18 cellular contexts compared by ENCODE assay signal in genomic region chr9:136756134-136756438, GRCh38. TPM values are rescaled to one million over a fixed set of nuclear protein-coding genes. Genes with fewer than 3 reads are reported as not detected.
"Had no signal": no experiment of that assay in that cellular context is flagged by ENCODE, and none has a peak within 500 bp of the region (broad histone marks: within the 10 kb centered on the region; RNA-seq: fewer than 3 reads in every experiment).

No MANE protein-coding gene starts in this region.

- H3K27ac ChIP-seq: foreskin keratinocyte, hepatocyte, neutrophil, ovary, right atrium auricular region, stomach had no signal

- H3K79me2 ChIP-seq: hepatocyte had no signal

- FAIRE-seq: colon, kidney, small intestine had no signal

- H3K27me3 ChIP-seq: hepatocyte, ovary, right atrium auricular region had no signal

- H3K9me3 ChIP-seq: ovary had no signal

- H3K36me3 ChIP-seq: neutrophil, ovary, right atrium auricular region, stomach had no signal

- ATAC-seq: foreskin keratinocyte, left colon, left ventricle myocardium superior had no signal

- H2AFZ ChIP-seq: hepatocyte had no signal

- DNase-seq: foreskin keratinocyte; head of caudate nucleus; kidney; left colon; left ventricle myocardium superior; mesenchymal stem cell; naive B cell; ovary; small intestine; stimulated activated CD4-positive, alpha-beta T cell treated with anti-CD3 and anti-CD28 coated beads, Interleukin-12 subunit alpha, Interleukin-12 subunit beta, amount 100 ng/mL, for 4 hours; stimulated activated naive CD4-positive, alpha-beta T cell; stomach; substantia nigra had no signal

- H3K4me2 ChIP-seq: hepatocyte had no signal

- H3K4me3 ChIP-seq: hepatocyte, lung, ovary, right atrium auricular region, stomach had no signal

- H3K4me1 ChIP-seq: foreskin keratinocyte had no signal

RNA-seq across cellular contexts. Expression of gene LCN8, which starts 2.0 kb away (rescaled TPM):
- polyA plus RNA-seq: foreskin keratinocyte, hepatocyte, lung, small intestine, stomach had no signal

RNA-seq across cellular contexts. Expression of gene LCN6, which starts 7.8 kb away (rescaled TPM):
- polyA plus RNA-seq: foreskin keratinocyte, hepatocyte had no signal

RNA-seq across cellular contexts. Expression of gene LCN15, which starts 8.2 kb away (rescaled TPM):
- polyA plus RNA-seq: foreskin keratinocyte, ovary, stomach had no signal

RNA-seq across cellular contexts. Expression of gene LCN10, which starts 13.3 kb away (rescaled TPM):
- polyA plus RNA-seq: foreskin keratinocyte, hepatocyte had no signal
